Comparison of ENCODE assay signal across 22 cellular contexts in the genomic region with DNA sequence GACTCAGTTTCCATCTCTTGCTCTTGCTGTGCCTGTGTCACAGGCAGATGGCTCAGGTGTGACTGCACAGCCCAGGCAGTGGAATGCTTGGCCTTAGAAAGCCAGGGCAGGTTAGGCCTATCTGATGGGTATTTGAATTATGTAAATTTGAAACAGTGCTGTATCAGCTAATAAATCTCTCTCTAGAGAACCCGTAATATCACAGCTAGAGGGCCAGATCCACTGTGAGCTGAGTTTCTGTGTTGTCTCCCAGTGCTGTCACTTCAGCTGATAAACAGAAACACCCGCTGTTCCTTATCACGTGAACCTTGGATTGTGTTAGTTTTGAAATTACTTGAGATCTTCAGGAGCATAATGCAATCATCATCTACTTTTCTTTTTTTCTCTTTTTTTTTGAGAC.
"Had no signal": no experiment of that assay in that cellular context is flagged by ENCODE, and none has a peak within 500 bp of the region (broad histone marks: within the 10 kb centered on the region; RNA-seq: fewer than 3 reads in every experiment).

No MANE protein-coding gene starts in this region.

- ATAC-seq: esophagus mucosa; gastrocnemius medialis; left cardiac atrium; left ventricle myocardium superior; psoas muscle; right lobe of liver; stimulated activated naive B cell treated with anti-CD40 and anti-IgM and Interleukin-4, amounts not matched to agents 10 μg/mL and 1 μg/mL and 100 μg/mL, for 72 hours; stimulated activated naive CD8-positive, alpha-beta T cell treated with anti-CD3 and anti-CD28 coated beads, Interleukin-15, amount 100 ng/mL, for 72 hours had no signal

- DNase-seq: colonic mucosa; dermis blood vessel endothelial cell; gastrocnemius medialis; islet precursor cell; left cardiac atrium; left ventricle myocardium superior; mesenchymal stem cell; naive B cell; psoas muscle; retina; right lobe of liver; stimulated activated CD4-positive, alpha-beta T cell treated with anti-CD3 and anti-CD28 coated beads, Interleukin-15, amount 100 ng/mL, for 24 hours; stimulated activated CD4-positive, alpha-beta T cell treated with anti-CD3 and anti-CD28 coated beads, Interleukin-1b, Interleukin-23, amount 100 ng/mL, for 48 hours; stimulated activated CD4-positive, alpha-beta T cell treated with anti-CD3 and anti-CD28 coated beads, Interleukin-4, amount 100 ng/mL, for 24 hours; stimulated activated naive B cell treated with anti-CD40 and anti-IgM and Interleukin-4, amounts not matched to agents 10 μg/mL and 1 μg/mL and 100 μg/mL, for 72 hours; stimulated activated naive CD8-positive, alpha-beta T cell treated with anti-CD3 and anti-CD28 coated beads, Interleukin-15, amount 100 ng/mL, for 72 hours; trophoblast cell had no signal

- H3K27me3 Mint-ChIP-seq: naive B cell; stimulated activated naive B cell treated with anti-CD40 and anti-IgM and Interleukin-4, amounts not matched to agents 10 μg/mL and 1 μg/mL and 100 μg/mL, for 72 hours; stimulated activated naive CD8-positive, alpha-beta T cell treated with anti-CD3 and anti-CD28 coated beads, Interleukin-15, amount 100 ng/mL, for 72 hours had no signal

- H3K4me3 ChIP-seq: colonic mucosa, gastrocnemius medialis, lung, psoas muscle, right lobe of liver, spleen, thoracic aorta had no signal

- H3K4me1 Mint-ChIP-seq: naive B cell; stimulated activated naive CD8-positive, alpha-beta T cell treated with anti-CD3 and anti-CD28 coated beads, Interleukin-15, amount 100 ng/mL, for 72 hours had no signal

- H3K27me3 ChIP-seq: colonic mucosa, gastrocnemius medialis, right lobe of liver, spleen had no signal

- H3K9me3 Mint-ChIP-seq: naive B cell; nephron; stimulated activated naive B cell treated with anti-CD40 and anti-IgM and Interleukin-4, amounts not matched to agents 10 μg/mL and 1 μg/mL and 100 μg/mL, for 72 hours; stimulated activated naive CD8-positive, alpha-beta T cell treated with anti-CD3 and anti-CD28 coated beads, Interleukin-15, amount 100 ng/mL, for 72 hours had no signal

- H3K4me3 Mint-ChIP-seq: naive B cell; nephron; stimulated activated naive B cell treated with anti-CD40 and anti-IgM and Interleukin-4, amounts not matched to agents 10 μg/mL and 1 μg/mL and 100 μg/mL, for 72 hours; stimulated activated naive CD8-positive, alpha-beta T cell treated with anti-CD3 and anti-CD28 coated beads, Interleukin-15, amount 100 ng/mL, for 72 hours had no signal

- H3K36me3 ChIP-seq: colonic mucosa had no signal

- H3K27ac Mint-ChIP-seq: nephron; stimulated activated naive CD8-positive, alpha-beta T cell treated with anti-CD3 and anti-CD28 coated beads, Interleukin-15, amount 100 ng/mL, for 72 hours had no signal

- H3K9me3 ChIP-seq: colonic mucosa, gastrocnemius medialis, psoas muscle, right lobe of liver, spleen, thoracic aorta had no signal

- H3K4me1 ChIP-seq: colonic mucosa, gastrocnemius medialis, psoas muscle, spleen had no signal

- H3K27ac ChIP-seq: colonic mucosa, gastrocnemius medialis, psoas muscle, right lobe of liver, spleen, thoracic aorta had no signal
